In the genomic region with DNA sequence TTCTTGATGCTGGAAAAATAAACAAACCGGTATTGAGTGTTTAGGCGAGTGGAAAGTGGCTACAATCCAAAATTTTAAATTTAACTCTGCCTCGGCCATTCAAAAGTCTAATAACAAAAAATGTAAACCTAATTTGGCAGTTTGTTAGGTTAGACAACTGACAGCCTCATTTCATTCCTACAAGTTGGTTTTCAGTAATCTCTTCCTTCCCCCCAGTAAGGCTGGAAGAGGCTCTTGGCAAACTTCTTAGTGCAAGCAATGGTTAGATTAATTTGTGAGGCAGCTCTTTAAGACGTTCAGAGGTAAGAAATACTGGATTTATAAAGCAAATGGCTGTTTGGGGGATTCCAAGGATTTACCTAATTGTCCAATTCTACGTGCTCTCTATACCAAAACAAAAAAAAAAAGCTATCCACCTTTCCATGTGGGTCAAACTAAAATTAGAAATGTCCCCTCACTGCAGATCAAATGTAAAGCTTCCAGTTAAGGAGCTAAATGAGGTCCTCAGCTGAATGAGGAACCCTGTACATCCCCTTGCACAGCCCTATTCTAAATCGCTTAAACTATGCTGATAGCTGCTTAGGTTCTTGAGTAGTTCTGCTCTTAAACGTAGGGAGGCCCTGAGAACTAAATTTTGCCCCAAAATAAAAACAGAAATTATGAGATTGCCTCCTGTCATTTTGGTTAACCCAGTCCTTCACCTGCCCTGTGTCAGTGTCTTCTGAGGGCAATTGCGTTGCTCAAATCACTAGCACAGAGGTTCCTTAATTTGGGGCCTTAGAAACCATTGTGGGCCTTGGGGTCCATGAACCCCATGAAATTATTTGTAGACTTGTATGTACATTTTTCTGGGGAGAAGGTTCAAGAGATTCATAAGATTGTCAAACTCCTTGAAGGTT, we compare ENCODE assay signal across 8 cellular contexts. TPM values are rescaled to one million over a fixed set of nuclear protein-coding genes. Genes with fewer than 3 reads are reported as not detected.
DNase-seq lines count a peak whose midpoint lies in the region; ATAC-seq, FAIRE-seq and TF ChIP-seq lines count a peak whose summit lies in the region.

No MANE protein-coding gene starts in this region.

- 3% methylated on average over 8 of the region's 8 CpGs for WGBS in K562 (ENCODE audit: insufficient coverage, low coverage, missing lambda C conversion rate)

- TF ChIP-seq EP300 in K562 (IDR thresholded peaks at IDR 0.05; ENCODE audit: low read length), result no peak

- TF ChIP-seq POLR2A in K562 (conservative IDR thresholded peaks at IDR 0.05), result 0 out of 2 replicates have a peak, but pooled peaks have one; percentile 22

- POLR2A ChIA-PET in AG04450 (lab: Yijun Ruan, JAX), result interaction anchor here (0.6 to 7.4 kb wide), 8 partner anchors 8 to 222 kb away, joined by 3 to 399 read pairs (median 14); a partner anchor contains a TSS
- POLR2A ChIA-PET in K562 (lab: Yijun Ruan, JAX), result interaction anchor here (0.5 to 10.1 kb wide), 30 partner anchors 10 to 1818 kb away, joined by 3 to 497 read pairs (median 5); a partner anchor contains a TSS

- H2AFZ ChIP-seq in K562 (ENCODE audit: low read depth, low read length), result no peak overlapping the region

- CTCF ChIA-PET in AG04450 (lab: Charles Lee), result interaction anchor here (0.5 to 7.3 kb wide), 16 partner anchors 9 to 234 kb away, joined by 3 to 181 read pairs (median 5); a partner anchor contains a TSS
- CTCF ChIA-PET in K562 (lab: Yijun Ruan, JAX; ENCODE audit: low intra/inter-chr PET ratio), result interaction anchor here (1.0 to 3.8 kb wide), 5 partner anchors 10 to 47 kb away, joined by 3 to 29 read pairs (median 4); a partner anchor contains a TSS

- H3K4me1 ChIP-seq in HUES6 (ENCODE audit: control insufficient read depth, insufficient read depth, low read length) (peaks cover 7% of the 10 kb centered on the region; the same call in 1 of the 2 replicates), K562 (replicated peaks in 1 of 2; ENCODE audit: control insufficient read depth in 2 of 2, insufficient read depth in 2 of 2, low read length in 2 of 2) (peaks cover 22 to 26% of the 10 kb centered on the region in 2 experiments), mucosa of rectum (ENCODE audit: control insufficient read depth in 2 of 2, insufficient read depth in 2 of 2, low read length in 2 of 2) (peaks cover 24 to 28% of the 10 kb centered on the region in 2 donors)

- peak overlapping the region; percentile 95 for H3K4me2 ChIP-seq in K562 (ENCODE audit: insufficient read depth, low read length)

- H3K27me3 ChIP-seq in AG04450 (ENCODE audit: control insufficient read depth, insufficient read depth, low read length) (no peaks in the 10 kb centered on the region), HUES6 (ENCODE audit: control insufficient read depth, insufficient read depth, low read length) (no peaks in the 10 kb centered on the region), K562 (ENCODE audit: control insufficient read depth in 2 of 2, insufficient read depth in 2 of 2, low read length in 2 of 2) (no peaks in the 10 kb centered on the region), mucosa of rectum (ENCODE audit: control insufficient read depth in 2 of 2, insufficient read depth in 2 of 2, low read length in 2 of 2) (no peaks in the 10 kb centered on the region)

- TF ChIP-seq CTCF in AG04450 (IDR thresholded peaks at IDR 0.05; ENCODE audit: low read depth, low read length), result no peak
- TF ChIP-seq CTCF in K562 (IDR thresholded peaks at IDR 0.05 in 2 of 3, conservative IDR thresholded peaks at IDR 0.05 in 1 of 3; ENCODE audit: insufficient read depth in 2 of 3, low read depth in 1 of 3, low read length in 3 of 3), result no peak

- no TSS peak for BruUV-seq in K562 (replicated peaks; lab: Mats Ljungman, UMichigan)

- peak overlapping the region; percentile 57 for H3K27ac ChIP-seq in AG04450 (ENCODE audit: low read depth, low read length)
- H3K27ac ChIP-seq in HUES6 (ENCODE audit: low read depth, low read length), result no peak overlapping the region
- H3K27ac ChIP-seq in K562 (ENCODE audit: extremely low read depth, low read depth, low read length), result peak overlapping the region; percentile 86
- peak overlapping the region in 1 of 2 donors; percentile 53 for H3K27ac ChIP-seq in mucosa of rectum (ENCODE audit: low read depth in 2 of 2, low read length in 2 of 2)

- no peaks in the 10 kb centered on the region; the same call in 1 of the 2 replicates for H3K9me3 ChIP-seq in AG04450 (ENCODE audit: control insufficient read depth, insufficient read depth, low read length)
- H3K9me3 ChIP-seq in HUES6 (ENCODE audit: control insufficient read depth, insufficient read depth, low read depth, low read length), result no peaks in the 10 kb centered on the region
- no peaks in the 10 kb centered on the region for H3K9me3 ChIP-seq in K562 (replicated peaks; ENCODE audit: control insufficient read depth, insufficient read depth, low read depth, low read length)
- no peaks in the 10 kb centered on the region for H3K9me3 ChIP-seq in mucosa of rectum (ENCODE audit: control insufficient read depth in 2 of 2, low read length in 2 of 2)

- in situ Hi-C loops in K562 (cut with MboI), result no loop called here

- H3K9me1 ChIP-seq in K562 (ENCODE audit: control insufficient read depth, insufficient read depth, low read length), result no peaks in the 10 kb centered on the region

- peak overlapping the region; percentile 96 for H3K4me3 ChIP-seq in AG04450 (ENCODE audit: low read depth, low read length)
- H3K4me3 ChIP-seq in HUES6 (ENCODE audit: low read depth, low read length), result peak overlapping the region; percentile 93
- H3K4me3 ChIP-seq in K562, result peak overlapping the region; percentile 69
- peak overlapping the region; percentile 84 to 89 for H3K4me3 ChIP-seq in mucosa of rectum (ENCODE audit: low read length in 2 of 2)

- peaks cover 48% of the 10 kb centered on the region for H3K79me2 ChIP-seq in K562 (ENCODE audit: control insufficient read depth, insufficient read depth, low read length)

- ATAC-seq in K562 (no peak), HG03097 (IDR thresholded peaks at IDR 0.05; ENCODE audit: low FRiP score, unreplicated experiment) (no peak), HG03280 (IDR thresholded peaks at IDR 0.05; ENCODE audit: unreplicated experiment) (no peak)

- DNase-seq in AG04450 (ENCODE audit: low read depth, low spot score), result no peak
- DNase-seq in K562 (ENCODE audit: extremely low read depth in 1 of 4, low spot score in 3 of 4), result no peak
- no peak for DNase-seq in cerebellar nuclear complex (lab: John Stamatoyannopoulos, UW)
- DNase-seq in COLO668 (lab: John Stamatoyannopoulos, UW; ENCODE audit: unreplicated experiment), result no peak

- FAIRE-seq in K562 (lab: Jason Lieb, UNC), result no peak

- intact Hi-C loops in K562 (cut with micrococcal nuclease), result no loop called here

- H3K36me3 ChIP-seq in HUES6 (ENCODE audit: control insufficient read depth, insufficient read depth, low read length) (no peaks in the 10 kb centered on the region), K562 (ENCODE audit: control insufficient read depth, insufficient read depth, low read length) (peaks cover 3% of the 10 kb centered on the region; the same call in 1 of the 3 replicates), mucosa of rectum (ENCODE audit: control insufficient read depth in 2 of 2, insufficient read depth in 2 of 2, low read length in 2 of 2) (no peaks in the 10 kb centered on the region)

- no peak for TF ChIP-seq RAD21 in K562 (CRISPR knock-in tag; conservative IDR thresholded peaks at IDR 0.05 in 1 of 2, IDR thresholded peaks at IDR 0.05 in 1 of 2)

- H3K9ac ChIP-seq in HUES6 (ENCODE audit: low read length) (no peak overlapping the region), K562 (ENCODE audit: insufficient read depth in 1 of 2, low read depth in 2 of 2, low read length in 2 of 2) (peak overlapping the region; percentile 32 to 79), mucosa of rectum (ENCODE audit: low read depth in 1 of 2, low read length in 2 of 2) (peak overlapping the region; percentile 9 to 43)

- H4K20me1 ChIP-seq in K562 (replicated peaks; ENCODE audit: control insufficient read depth, insufficient read depth, low read length), result peaks cover 5% of the 10 kb centered on the region; the same call in 1 of the 2 replicates

RNA-seq across cellular contexts. Expression of a gene that starts 2.9 kb away (rescaled TPM):
- 12.4 and 13.2 TPM in 2 replicates for polyA plus RNA-seq in AG04450 (2011; rRNA removed)
- 10.0 and 11.4 TPM in 2 replicates for polyA minus RNA-seq in AG04450 (2011; rRNA and poly(A)+ RNA removed)
- total RNA-seq in K562 (2011; cell fraction: chromatin; rRNA removed; ENCODE audit: low replicate concordance), result 13.2 and 13.4 TPM in 2 replicates
- 10.9 and 13.0 TPM in 2 replicates for total RNA-seq in K562 (2011; cell fraction: nucleolus; rRNA removed)
- total RNA-seq in K562 (2011; cell fraction: nucleoplasm; rRNA removed), result 15.3 and 17.7 TPM in 2 replicates
- total RNA-seq in K562 (2014; rRNA removed), result 18.5 and 18.8 TPM in 2 replicates
- 4.0 and 4.2 TPM in 2 replicates for total RNA-seq in K562 (2014; rRNA removed; fragmentation: Illumina TruSeq; extraction: Trizol)
- total RNA-seq in K562 (2015; rRNA removed; fragmentation: Illumina TruSeq; extraction: Trizol), result 6.6 and 7.3 TPM in 2 replicates
- 21.4 and 28.3 TPM in 2 replicates for total RNA-seq in K562 (2021)
- 7.9 and 9.1 TPM in 2 replicates for polyA plus RNA-seq in K562 (2011; rRNA removed)
- polyA plus RNA-seq in K562 (2011; cell fraction: cytosol; rRNA removed), result 8.8 and 11.7 TPM in 2 replicates
- 7.8 and 10.5 TPM in 2 replicates for polyA plus RNA-seq in K562 (2011; cell fraction: nucleus; rRNA removed)
- polyA plus RNA-seq in K562 (2012), result 18.0 and 23.2 TPM in 2 replicates
- polyA plus RNA-seq in K562 (2014; fragmentation: Illumina TruSeq; extraction: Trizol), result 20.9 and 27.2 TPM in 2 replicates
- 1 to 10 TPM; 1.4 to 1.6 TPM for polyA plus RNA-seq in K562 (2014; fragmentation: Nextera tagmentation; extraction: Ambion mirVana)
- 24.4 and 26.2 TPM in 2 replicates for polyA plus RNA-seq in K562 (2014; rRNA removed)
- polyA minus RNA-seq in K562 (2011; rRNA and poly(A)+ RNA removed), result 3.2 and 4.6 TPM in 2 replicates
- 5.6 and 6.3 TPM in 2 replicates for polyA minus RNA-seq in K562 (2011; cell fraction: cytosol; rRNA and poly(A)+ RNA removed)
- polyA minus RNA-seq in K562 (2011; cell fraction: nucleus; rRNA and poly(A)+ RNA removed), result 3.8 and 7.1 TPM in 2 replicates

RNA-seq across cellular contexts. Expression of a gene that starts 10.5 kb away (rescaled TPM):
- polyA plus RNA-seq in AG04450 (2011; rRNA removed), result 4.2 and 4.5 TPM in 2 replicates
- 3.2 and 5.0 TPM in 2 replicates for polyA minus RNA-seq in AG04450 (2011; rRNA and poly(A)+ RNA removed)
- 1.4 TPM in 1 of 2 replicates, not detected in the other for total RNA-seq in K562 (2011; cell fraction: chromatin; rRNA removed; ENCODE audit: low replicate concordance)
- total RNA-seq in K562 (2011; cell fraction: nucleolus; rRNA removed), result 0.83 and 1.2 TPM in 2 replicates
- total RNA-seq in K562 (2011; cell fraction: nucleoplasm; rRNA removed), result 0.69 and 1.2 TPM in 2 replicates
- 2.7 and 3.4 TPM in 2 replicates for total RNA-seq in K562 (2014; rRNA removed)
- total RNA-seq in K562 (2014; rRNA removed; fragmentation: Illumina TruSeq; extraction: Trizol), result 0.29 and 0.69 TPM in 2 replicates
- total RNA-seq in K562 (2015; rRNA removed; fragmentation: Illumina TruSeq; extraction: Trizol), result 1.4 and 1.8 TPM in 2 replicates
- 2.0 and 2.1 TPM in 2 replicates for total RNA-seq in K562 (2021)
- 1.1 and 1.6 TPM in 2 replicates for polyA plus RNA-seq in K562 (2011; rRNA removed)
- 1.7 and 2.5 TPM in 2 replicates for polyA plus RNA-seq in K562 (2011; cell fraction: cytosol; rRNA removed)
- 0.98 and 1.1 TPM in 2 replicates for polyA plus RNA-seq in K562 (2011; cell fraction: nucleus; rRNA removed)
- polyA plus RNA-seq in K562 (2012), result 2.3 and 2.8 TPM in 2 replicates
- polyA plus RNA-seq in K562 (2014; fragmentation: Illumina TruSeq; extraction: Trizol), result 1.1 and 1.9 TPM in 2 replicates
- not detected for polyA plus RNA-seq in K562 (2014; fragmentation: Nextera tagmentation; extraction: Ambion mirVana)
- polyA plus RNA-seq in K562 (2014; rRNA removed), result 0.86 and 1.8 TPM in 2 replicates
- polyA minus RNA-seq in K562 (2011; rRNA and poly(A)+ RNA removed), result 0.46 and 0.72 TPM in 2 replicates
- polyA minus RNA-seq in K562 (2011; cell fraction: cytosol; rRNA and poly(A)+ RNA removed), result not detected in 2 replicates
- polyA minus RNA-seq in K562 (2011; cell fraction: nucleus; rRNA and poly(A)+ RNA removed), result 0.54 and 1.3 TPM in 2 replicates

RNA-seq across cellular contexts. Expression of a gene that starts 15.7 kb away (rescaled TPM):
- polyA plus RNA-seq in AG04450 (2011; rRNA removed) (4.0 and 4.7 TPM in 2 replicates), K562 (2011; rRNA removed) (6.9 and 9.1 TPM in 2 replicates), K562 (2014; fragmentation: Illumina TruSeq; extraction: Trizol) (4.6 and 5.4 TPM in 2 replicates), K562 (2014; fragmentation: Nextera tagmentation; extraction: Ambion mirVana) (under 1 TPM; 0.14 to 0.15 TPM), K562 (2014; rRNA removed) (5.6 and 7.0 TPM in 2 replicates)
- 2.6 TPM in 2 replicates for polyA minus RNA-seq in AG04450 (2011; rRNA and poly(A)+ RNA removed)
- total RNA-seq in K562 (2011; cell fraction: chromatin; rRNA removed; ENCODE audit: low replicate concordance), result 14.7 and 39.0 TPM in 2 replicates
- total RNA-seq in K562 (2011; cell fraction: nucleolus; rRNA removed), result 32.7 and 33.0 TPM in 2 replicates
- 14.5 and 17.5 TPM in 2 replicates for total RNA-seq in K562 (2011; cell fraction: nucleoplasm; rRNA removed)
- total RNA-seq in K562 (2014; rRNA removed) (5.5 and 6.3 TPM in 2 replicates), K562 (2014; rRNA removed; fragmentation: Illumina TruSeq; extraction: Trizol) (1.6 and 2.1 TPM in 2 replicates), K562 (2015; rRNA removed; fragmentation: Illumina TruSeq; extraction: Trizol) (2.0 and 2.1 TPM in 2 replicates), K562 (2021) (4.7 and 5.7 TPM in 2 replicates)
- polyA plus RNA-seq in K562 (2011; cell fraction: cytosol; rRNA removed), result 4.9 and 7.5 TPM in 2 replicates
- polyA plus RNA-seq in K562 (2011; cell fraction: nucleus; rRNA removed), result 24.3 and 48.8 TPM in 2 replicates
- polyA plus RNA-seq in K562 (2012), result 6.1 and 12.0 TPM in 2 replicates
- 1.8 and 2.6 TPM in 2 replicates for polyA minus RNA-seq in K562 (2011; rRNA and poly(A)+ RNA removed)
- 3.7 and 4.4 TPM in 2 replicates for polyA minus RNA-seq in K562 (2011; cell fraction: cytosol; rRNA and poly(A)+ RNA removed)
- polyA minus RNA-seq in K562 (2011; cell fraction: nucleus; rRNA and poly(A)+ RNA removed), result 17.5 and 22.5 TPM in 2 replicates

RNA-seq across cellular contexts. Expression of a gene that starts 18.8 kb away (rescaled TPM):
- polyA plus RNA-seq in AG04450 (2011; rRNA removed) (28.2 and 42.3 TPM in 2 replicates), K562 (2011; rRNA removed) (8.1 and 16.5 TPM in 2 replicates), K562 (2014; fragmentation: Illumina TruSeq; extraction: Trizol) (10.5 and 14.7 TPM in 2 replicates), K562 (2014; fragmentation: Nextera tagmentation; extraction: Ambion mirVana) (under 1 TPM; 0.20 to 0.27 TPM), K562 (2014; rRNA removed) (8.2 and 15.7 TPM in 2 replicates)
- 64.1 and 86.5 TPM in 2 replicates for polyA minus RNA-seq in AG04450 (2011; rRNA and poly(A)+ RNA removed)
- total RNA-seq in K562 (2011; cell fraction: chromatin; rRNA removed; ENCODE audit: low replicate concordance), result 4.5 and 16.3 TPM in 2 replicates
- 10.4 and 13.0 TPM in 2 replicates for total RNA-seq in K562 (2011; cell fraction: nucleolus; rRNA removed)
- 4.2 and 4.8 TPM in 2 replicates for total RNA-seq in K562 (2011; cell fraction: nucleoplasm; rRNA removed)
- total RNA-seq in K562 (2014; rRNA removed) (7.5 and 8.8 TPM in 2 replicates), K562 (2014; rRNA removed; fragmentation: Illumina TruSeq; extraction: Trizol) (2.4 and 2.5 TPM in 2 replicates), K562 (2015; rRNA removed; fragmentation: Illumina TruSeq; extraction: Trizol) (4.0 and 4.6 TPM in 2 replicates), K562 (2021) (22.6 and 22.9 TPM in 2 replicates)
- 15.2 and 44.8 TPM in 2 replicates for polyA plus RNA-seq in K562 (2011; cell fraction: cytosol; rRNA removed)
- 10.0 and 23.0 TPM in 2 replicates for polyA plus RNA-seq in K562 (2011; cell fraction: nucleus; rRNA removed)
- polyA plus RNA-seq in K562 (2012), result 13.0 and 13.6 TPM in 2 replicates
- polyA minus RNA-seq in K562 (2011; rRNA and poly(A)+ RNA removed), result 1.6 and 13.2 TPM in 2 replicates
- polyA minus RNA-seq in K562 (2011; cell fraction: cytosol; rRNA and poly(A)+ RNA removed), result 17.4 and 18.3 TPM in 2 replicates
- 3.4 and 8.9 TPM in 2 replicates for polyA minus RNA-seq in K562 (2011; cell fraction: nucleus; rRNA and poly(A)+ RNA removed)
